ENCODE assay signal across 21 cellular contexts in the genomic region with DNA sequence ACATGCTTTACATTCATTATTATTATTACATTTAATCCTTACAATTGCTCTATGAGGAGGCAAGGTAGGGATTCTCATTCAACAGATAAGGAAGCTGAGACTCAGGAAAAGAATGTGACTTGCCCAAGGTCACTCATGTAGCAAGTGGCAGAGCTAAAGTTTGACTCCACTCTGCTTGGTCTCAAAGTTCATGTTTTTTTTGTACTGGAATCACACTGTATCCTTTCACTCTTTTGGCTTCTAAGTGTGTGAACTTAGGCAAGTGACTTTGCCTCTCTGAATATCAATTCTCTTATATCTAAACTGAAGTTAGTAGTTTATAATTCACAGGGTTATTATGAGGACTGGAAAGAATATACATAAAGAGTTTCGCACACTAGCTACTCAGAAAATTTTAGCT.
"Had no signal": no experiment of that assay in that cellular context is flagged by ENCODE, and none has a peak within 500 bp of the region (broad histone marks: within the 10 kb centered on the region; RNA-seq: fewer than 3 reads in every experiment).

No MANE protein-coding gene starts in this region.

- H3K4me1 ChIP-seq: colonic mucosa, foreskin keratinocyte, gastroesophageal sphincter, heart right ventricle, left ventricle myocardium inferior, lower lobe of right lung had no signal

- H3K9me3 ChIP-seq: colonic mucosa, gastroesophageal sphincter, left ventricle myocardium inferior, lower lobe of right lung, mucosa of descending colon had no signal

- H3K27me3 ChIP-seq: colonic mucosa, foreskin keratinocyte, gastroesophageal sphincter had no signal

- FAIRE-seq: endometrium, frontal cortex had no signal

- H3K4me3 ChIP-seq: colonic mucosa, gastroesophageal sphincter, heart right ventricle, left ventricle myocardium inferior, lower lobe of right lung, mucosa of descending colon had no signal

- H3K27ac ChIP-seq: colonic mucosa, epithelial cell of prostate, foreskin keratinocyte, gastroesophageal sphincter, heart right ventricle, left ventricle myocardium inferior, lower lobe of right lung had no signal

- DNase-seq: colonic mucosa; cortex of kidney; effector CD8-positive, alpha-beta T cell; effector memory CD8-positive, alpha-beta T cell; endodermal cell; erythroblast; foreskin keratinocyte; heart right ventricle; hippocampal formation; islet precursor cell; left cardiac atrium; lower lobe of right lung; mesenchymal stem cell; mucosa of descending colon; naive B cell had no signal

- ATAC-seq: effector memory CD8-positive, alpha-beta T cell; esophagus mucosa; foreskin keratinocyte; gastroesophageal sphincter; heart right ventricle; left cardiac atrium; lower lobe of right lung; mucosa of descending colon had no signal

- H3K36me3 ChIP-seq: colonic mucosa, gastroesophageal sphincter, heart right ventricle, left ventricle myocardium inferior, lower lobe of right lung had no signal
